ENCODE assay signal across 9 cellular contexts in genomic region chr6:159973951-159974350, GRCh38. TPM values are rescaled to one million over a fixed set of nuclear protein-coding genes. Genes with fewer than 3 reads are reported as not detected.
DNase-seq lines count a peak whose midpoint lies in the region; ATAC-seq and TF ChIP-seq lines count a peak whose summit lies in the region.
"Had no signal": no experiment of that assay in that cellular context is flagged by ENCODE, and none has a peak within 500 bp of the region (broad histone marks: within the 10 kb centered on the region; RNA-seq: fewer than 3 reads in every experiment).

No MANE protein-coding gene starts in this region.

- no peaks in the 10 kb centered on the region for H3K9me3 Mint-ChIP-seq in activated naive CD8-positive, alpha-beta T cell (ENCODE audit: low read depth)
- no peaks in the 10 kb centered on the region for H3K9me3 Mint-ChIP-seq in natural killer cell

- in situ Hi-C loops in IMR-90 (cut with MboI; ENCODE audit: low sequenced_read_pairs): loop anchor here (25.0 kb wide), 1 partner anchor 287 kb away; the partner anchor contains the start of gene SOD2

- H4K8ac ChIP-seq in IMR-90 (ENCODE audit: low read depth in 2 of 2, low read length in 2 of 2): no peak overlapping the region

- POLR2A ChIA-PET in IMR-90 (lab: Charles Lee; ENCODE audit: unreplicated experiment): no interaction called here

- no peak overlapping the region for H3K56ac ChIP-seq in IMR-90 (ENCODE audit: extremely low read depth, insufficient read depth, low read length)

- H3K23ac ChIP-seq in IMR-90 (ENCODE audit: low read depth, low read length): no peak overlapping the region

- H4K91ac ChIP-seq in IMR-90 (ENCODE audit: insufficient read depth, low read depth, low read length): no peak overlapping the region

- H3K27me3 ChIP-seq in IMR-90 (ENCODE audit: control insufficient read depth, insufficient read depth, low read length): no peaks in the 10 kb centered on the region

- H3K36me3 Mint-ChIP-seq in activated naive CD8-positive, alpha-beta T cell: no peaks in the 10 kb centered on the region
- no peaks in the 10 kb centered on the region for H3K36me3 Mint-ChIP-seq in natural killer cell

- dilution Hi-C loops in IMR-90 (cut with HindIII; ENCODE audit: low sequenced_read_pairs, unreplicated experiment): no loop called here

- peaks cover 75% of the 10 kb centered on the region for H4K20me1 ChIP-seq in IMR-90 (ENCODE audit: insufficient read depth, low read length)

- H3K27ac ChIP-seq in IMR-90 (ENCODE audit: insufficient read depth, low read length): peak overlapping the region; percentile 9; the same call in 1 of the 2 replicates

- H3K36me3 ChIP-seq in IMR-90 (ENCODE audit: control insufficient read depth, insufficient read depth, low read length): 0 out of 2 replicates have a peak, but pooled peaks cover 1% of the 10 kb centered on the region

- no peaks in the 10 kb centered on the region for H3K27me3 Mint-ChIP-seq in activated naive CD8-positive, alpha-beta T cell
- no peaks in the 10 kb centered on the region for H3K27me3 Mint-ChIP-seq in natural killer cell (ENCODE audit: low read depth in 2 of 2)

- H2BK15ac ChIP-seq in IMR-90 (ENCODE audit: low read depth, low read length): no peak overlapping the region

- no peak overlapping the region for H2BK120ac ChIP-seq in IMR-90 (ENCODE audit: low read depth, low read length)

- H2AK9ac ChIP-seq in IMR-90 (replicated peaks; ENCODE audit: low read depth, low read length, poor library complexity): no peak overlapping the region

- no peak overlapping the region for H2BK5ac ChIP-seq in IMR-90 (ENCODE audit: low read depth, low read length, poor library complexity, severe bottlenecking)

- no peak for TF ChIP-seq POLR2A in IMR-90 (IDR thresholded peaks at IDR 0.05; ENCODE audit: low read depth, low read length)

- no peak overlapping the region for H3K4ac ChIP-seq in IMR-90 (ENCODE audit: low read depth, low read length)

- H3K4me2 ChIP-seq in IMR-90 (ENCODE audit: low read depth, low read length): peak overlapping the region; percentile 59

- TF ChIP-seq CTCF in IMR-90 (conservative IDR thresholded peaks at IDR 0.05; ENCODE audit: low read depth, low read length): no peak
- TF ChIP-seq CTCF in natural killer cell (IDR thresholded peaks at IDR 0.05): no peak

- H3K14ac ChIP-seq in IMR-90 (replicated peaks; ENCODE audit: low read depth, low read length): no peak overlapping the region

- no peaks in the 10 kb centered on the region for H3K9me3 ChIP-seq in IMR-90 (ENCODE audit: control insufficient read depth, insufficient read depth, low read length)

- no peak overlapping the region for H2AFZ ChIP-seq in IMR-90 (replicated peaks; ENCODE audit: low read length, poor library complexity)

- peak overlapping the region; percentile 56 for H3K4me3 Mint-ChIP-seq in activated naive CD8-positive, alpha-beta T cell
- peak overlapping the region; percentile 66 for H3K4me3 Mint-ChIP-seq in natural killer cell

- no peak overlapping the region for H3K18ac ChIP-seq in IMR-90 (ENCODE audit: low read depth, low read length)

- H4K5ac ChIP-seq in IMR-90 (ENCODE audit: low read depth, low read length): no peak overlapping the region

- peaks cover 44 to 80% of the 10 kb centered on the region in 2 experiments for H3K79me1 ChIP-seq in IMR-90 (ENCODE audit: low read depth in 1 of 2, low read length in 2 of 2)

- peak; percentile 80 for DNase-seq in ELR (ENCODE audit: low read depth)
- peak; percentile 89 for DNase-seq in IMR-90
- DNase-seq in natural killer cell: no peak
- DNase-seq in central memory CD4-positive, alpha-beta T cell: no peak
- DNase-seq in islet precursor cell: no peak
- no peak for DNase-seq in iPS-NIHi11 (ENCODE audit: low spot score)
- DNase-seq: left cardiac atrium had no signal

- intact Hi-C loops in IMR-90 (cut with micrococcal nuclease) (loop anchor here (5.0 kb wide), 1 partner anchor 33 kb away; no protein-coding TSS in a partner anchor), natural killer cell (cut with micrococcal nuclease) (loop anchor here (10.0 kb wide), 2 partner anchors 279 to 1319 kb away; partner anchors contain the start of genes SOD2 and SYTL3)

- ATAC-seq in GM21515 (IDR thresholded peaks at IDR 0.05; ENCODE audit: unreplicated experiment) (peak; percentile 34), IMR-90 (ENCODE audit: low read depth) (peak; percentile 38), natural killer cell (peak in 1 of 3 donors; percentile 7)

- H3K9ac ChIP-seq in IMR-90 (ENCODE audit: low read depth, low read length): no peak overlapping the region

- peaks cover 21% of the 10 kb centered on the region for H3K4me1 ChIP-seq in IMR-90 (ENCODE audit: control insufficient read depth, insufficient read depth, low read length)

- CTCF ChIA-PET in IMR-90 (lab: Yijun Ruan, JAX): interaction anchor here (1.0 to 1.4 kb wide), 2 partner anchors 28 to 115 kb away, joined by 3 to 4 read pairs; no protein-coding TSS in a partner anchor

- no peak overlapping the region for H2BK20ac ChIP-seq in IMR-90 (ENCODE audit: low read depth, low read length)

- H3K4me3 ChIP-seq in IMR-90 (ENCODE audit: insufficient read depth, low read depth, low read length): no peak overlapping the region

- peak overlapping the region; percentile 68 for H3K27ac Mint-ChIP-seq in activated naive CD8-positive, alpha-beta T cell
- peak overlapping the region; percentile 94 to 99 for H3K27ac Mint-ChIP-seq in natural killer cell

- peaks cover 26% of the 10 kb centered on the region for H3K9me1 ChIP-seq in IMR-90 (ENCODE audit: insufficient read depth, low read length)

- peaks cover 85% of the 10 kb centered on the region for H3K4me1 Mint-ChIP-seq in activated naive CD8-positive, alpha-beta T cell (ENCODE audit: low read depth)
- H3K4me1 Mint-ChIP-seq in natural killer cell: peaks cover 85 to 87% of the 10 kb centered on the region in 2 donors

- no TSS peak for BruUV-seq in IMR-90 (replicated peaks; lab: Mats Ljungman, UMichigan)

- H2AK5ac ChIP-seq in IMR-90 (ENCODE audit: low read depth, low read length): no peak overlapping the region

- no CpG with 5 or more reads among the region's 2 CpGs for WGBS in IMR-90 (ENCODE audit: extremely low coverage in 2 of 2, insufficient read length in 1 of 2), 2 experiments

- TF ChIP-seq RAD21 in IMR-90 (IDR thresholded peaks at IDR 0.05; ENCODE audit: low read length): no peak

TF ChIP-seq in IMR-90, 13 proteins besides CTCF, POLR2A, EP300 and RAD21:
- TF ChIP-seq MAFK (IDR thresholded peaks at IDR 0.05; ENCODE audit: low read depth, low read length) (peak; percentile 76), CEBPB (IDR thresholded peaks at IDR 0.05; ENCODE audit: low read depth, low read length) (peak; percentile 98), RFX5 (IDR thresholded peaks at IDR 0.05; ENCODE audit: low read depth, low read length) (no peak), ELK1 (IDR thresholded peaks at IDR 0.05; ENCODE audit: borderline replicate concordance, low read depth, low read length) (no peak), FOS (IDR thresholded peaks at IDR 0.05; ENCODE audit: low read depth, low read length) (peak; percentile 71; the same call in 1 of the 2 replicates), BHLHE40 (IDR thresholded peaks at IDR 0.05; ENCODE audit: low read depth, low read length) (peak; percentile 43; the same call in 1 of the 2 replicates), RCOR1 (IDR thresholded peaks at IDR 0.05; ENCODE audit: insufficient replicate concordance, low read length) (peak; percentile 72), NFE2L2 (IDR thresholded peaks at IDR 0.05; ENCODE audit: low read depth, low read length) (peak; percentile 87; the same call in 1 of the 2 replicates)

RNA-seq across cellular contexts. Expression of gene IGF2R, which starts 5.1 kb away (rescaled TPM):
- 33.2 and 38.6 TPM in 2 replicates for total RNA-seq in IMR-90 (2012; rRNA removed)
- polyA plus RNA-seq in IMR-90 (2012; rRNA removed): 37.2 and 41.4 TPM in 2 replicates
- polyA plus RNA-seq in IMR-90 (2012; cell fraction: cytosol; rRNA removed): 20.4 and 27.1 TPM in 2 replicates
- 24.9 and 43.2 TPM in 2 replicates for polyA plus RNA-seq in IMR-90 (2012; cell fraction: nucleus; rRNA removed; ENCODE audit: low replicate concordance)
- 100 to 1,000 TPM; 208 to 282 (median 253) TPM for total RNA-seq in natural killer cell

Comparison
In these comparisons a context has a peak if more than half of its experiments do, and no peak if none do; other contexts are left out.
1. DNase-seq: peak in ELR (single experiment) and IMR-90 (single experiment); none in natural killer cell (single experiment), central memory CD4-positive, alpha-beta T cell (single experiment), islet precursor cell (single experiment) and iPS-NIHi11 (single experiment).